ENCODE assay signal across 25 cellular contexts in the genomic region with DNA sequence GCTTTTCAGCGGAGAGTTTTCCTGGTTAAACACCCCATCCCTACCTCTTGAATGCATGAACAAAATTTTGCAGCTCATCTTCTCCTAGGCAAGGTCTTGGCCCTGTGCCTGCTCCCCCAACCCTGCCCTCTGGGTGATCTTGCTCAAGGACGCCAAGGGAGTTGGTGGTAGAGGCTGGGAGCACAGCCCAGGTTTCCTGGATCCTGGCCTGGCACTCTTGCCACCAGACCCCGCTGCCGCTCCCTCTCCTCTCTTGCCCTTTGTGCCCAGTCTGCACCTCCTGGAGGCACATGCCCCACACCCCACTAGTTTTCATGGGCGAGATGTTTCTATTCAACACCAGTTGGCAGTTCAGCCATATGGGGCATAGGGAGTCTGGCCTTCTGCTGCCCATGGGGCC. TPM values are rescaled to one million over a fixed set of nuclear protein-coding genes. Genes with fewer than 3 reads are reported as not detected.
DNase-seq lines count a peak whose midpoint lies in the region; ATAC-seq, FAIRE-seq and TF ChIP-seq lines count a peak whose summit lies in the region.
"Had no signal": no experiment of that assay in that cellular context is flagged by ENCODE, and none has a peak within 500 bp of the region (broad histone marks: within the 10 kb centered on the region; RNA-seq: fewer than 3 reads in every experiment).

No MANE protein-coding gene starts in this region.

- ATAC-seq in heart left ventricle, result peak in 1 of 4 donors; percentile 6
- ATAC-seq in Right ventricle myocardium inferior, result no peak
- ATAC-seq in right cardiac atrium, result no peak
- ATAC-seq in stimulated activated naive CD8-positive, alpha-beta T cell treated with anti-CD3 and anti-CD28 coated beads, Interleukin-15, amount 100 ng/mL, for 72 hours, result no peak
- ATAC-seq: GM12878; natural killer cell treated with Interleukin-12 subunit alpha and Interleukin-12 subunit beta and Interleukin-15 and Interleukin-18, amount 100 ng/mL, for 72 hours; T-helper 17 cell had no signal

- H3K36me3 ChIP-seq in heart left ventricle, result no peaks in the 10 kb centered on the region
- no peaks in the 10 kb centered on the region for H3K36me3 ChIP-seq in small intestine (ENCODE audit: control insufficient read depth in 2 of 2, insufficient read depth in 2 of 2, low read length in 2 of 2)
- H3K36me3 ChIP-seq: BLaER1, transverse colon, WERI-Rb-1 had no signal

- no peak for TF ChIP-seq POLR2A in heart left ventricle (IDR thresholded peaks at IDR 0.05)

- H3K4me3 Mint-ChIP-seq in stimulated activated naive CD8-positive, alpha-beta T cell treated with anti-CD3 and anti-CD28 coated beads, Interleukin-15, amount 100 ng/mL, for 72 hours, result no peak overlapping the region
- H3K4me3 Mint-ChIP-seq: natural killer cell treated with Interleukin-12 subunit alpha and Interleukin-12 subunit beta and Interleukin-15 and Interleukin-18, amount 100 ng/mL, for 72 hours; T-helper 17 cell had no signal

- in situ Hi-C loops in GM13977 (cut with MboI; ENCODE audit: low pct_unique_long_range_greater_than_20kb, low sequenced_read_pairs, unreplicated experiment), result no loop called here

- H3K4me3 ChIP-seq in heart left ventricle (no peak overlapping the region), right cardiac atrium (ENCODE audit: low read length) (no peak overlapping the region), small intestine (ENCODE audit: low read depth in 1 of 2, low read length in 2 of 2) (no peak overlapping the region)
- H3K4me3 ChIP-seq: BLaER1, GM12878, transverse colon had no signal

- intact Hi-C loops in heart left ventricle (cut with DNase I), result loop anchor here in 1 of 10 donors (10.0 kb wide), 1 partner anchor 87 kb away; the partner anchor contains the start of gene MID2
- intact Hi-C loops in Right ventricle myocardium inferior (cut with DNase I), result no loop called here
- intact Hi-C loops in right cardiac atrium (cut with DNase I), result no loop called here

- H3K9me3 Mint-ChIP-seq in stimulated activated naive CD8-positive, alpha-beta T cell treated with anti-CD3 and anti-CD28 coated beads, Interleukin-15, amount 100 ng/mL, for 72 hours, result no peaks in the 10 kb centered on the region
- H3K9me3 Mint-ChIP-seq: natural killer cell treated with Interleukin-12 subunit alpha and Interleukin-12 subunit beta and Interleukin-15 and Interleukin-18, amount 100 ng/mL, for 72 hours had no signal

- H3K27me3 ChIP-seq in heart left ventricle (peaks cover 0 to 5% (median 0%) of the 10 kb centered on the region in 9 donors), right cardiac atrium (ENCODE audit: control insufficient read depth, insufficient read depth) (no peaks in the 10 kb centered on the region), small intestine (ENCODE audit: control insufficient read depth in 2 of 2, insufficient read depth in 2 of 2, low read length in 2 of 2) (no peaks in the 10 kb centered on the region)
- H3K27me3 ChIP-seq: transverse colon had no signal

- no peak overlapping the region for H3K27ac Mint-ChIP-seq in stimulated activated naive CD8-positive, alpha-beta T cell treated with anti-CD3 and anti-CD28 coated beads, Interleukin-15, amount 100 ng/mL, for 72 hours

- no peaks in the 10 kb centered on the region for H3K27me3 Mint-ChIP-seq in stimulated activated naive CD8-positive, alpha-beta T cell treated with anti-CD3 and anti-CD28 coated beads, Interleukin-15, amount 100 ng/mL, for 72 hours
- H3K27me3 Mint-ChIP-seq: natural killer cell treated with Interleukin-12 subunit alpha and Interleukin-12 subunit beta and Interleukin-15 and Interleukin-18, amount 100 ng/mL, for 72 hours; T-helper 17 cell had no signal

- WGBS in heart left ventricle, 4 donors, result 68 to 78% (median 74%) methylated on average over 5 of the region's 5 CpGs
- WGBS in right cardiac atrium, result 76% methylated on average over 5 of the region's 5 CpGs
- 44 to 78% (median 58%) methylated on average over 3 to 5 of the region's 5 CpGs for whole genome bisulfite sequencing in small intestine, 3 donors

- H3K9me3 ChIP-seq in heart left ventricle (no peaks in the 10 kb centered on the region), right cardiac atrium (ENCODE audit: control insufficient read depth, low read length) (no peaks in the 10 kb centered on the region), small intestine (ENCODE audit: control insufficient read depth, low read depth) (no peaks in the 10 kb centered on the region)
- H3K9me3 ChIP-seq: BLaER1, transverse colon had no signal

- peaks cover 47% of the 10 kb centered on the region for H3K4me1 Mint-ChIP-seq in stimulated activated naive CD8-positive, alpha-beta T cell treated with anti-CD3 and anti-CD28 coated beads, Interleukin-15, amount 100 ng/mL, for 72 hours

- TF ChIP-seq CTCF in heart left ventricle (IDR thresholded peaks at IDR 0.05) (peak in 1 of 12 donors; percentile 10), GM13977 (IDR thresholded peaks at IDR 0.05; ENCODE audit: extremely low read depth, insufficient read depth, missing control alignments) (no peak)

- FAIRE-seq in small intestine (lab: Jason Lieb, UNC), result no peak
- FAIRE-seq: D721Med, GM12878, kidney had no signal

- H3K4me1 ChIP-seq in heart left ventricle (peaks cover 7 to 80% (median 44%) of the 10 kb centered on the region in 12 donors), right cardiac atrium (ENCODE audit: control insufficient read depth, insufficient read depth, low read length) (peaks cover 42% of the 10 kb centered on the region), small intestine (ENCODE audit: control insufficient read depth in 2 of 2, insufficient read depth in 1 of 2, low read depth in 1 of 2, low read length in 1 of 2) (peaks cover 0 to 5% of the 10 kb centered on the region in 2 donors)

- H3K27ac ChIP-seq in heart left ventricle, result peak overlapping the region in 10 of 12 donors; percentile 1 to 82 (median 63)
- H3K27ac ChIP-seq in right cardiac atrium (ENCODE audit: low read length), result peak overlapping the region; percentile 53
- H3K27ac ChIP-seq in small intestine (ENCODE audit: low read depth in 1 of 2, low read length in 1 of 2), result peak overlapping the region in 1 of 2 donors; percentile 13
- H3K27ac ChIP-seq: BLaER1, WERI-Rb-1 had no signal

- DNase-seq in heart left ventricle, result peak in 3 of 5 donors; percentile 27 to 66 (median 52)
- no peak for DNase-seq in Right ventricle myocardium inferior (ENCODE audit: missing footprints)
- no peak for DNase-seq in right cardiac atrium
- peak; percentile 42 for DNase-seq in small intestine
- DNase-seq in stimulated activated naive CD8-positive, alpha-beta T cell treated with anti-CD3 and anti-CD28 coated beads, Interleukin-15, amount 100 ng/mL, for 72 hours, result no peak
- DNase-seq in NCI-H2081 (lab: John Stamatoyannopoulos, UW), result no peak
- no peak for DNase-seq in NCI-H1417 (lab: John Stamatoyannopoulos, UW)
- DNase-seq in GM13977 (ENCODE audit: low spot score), result no peak
- DNase-seq: activated CD4-positive, alpha-beta T cell treated with anti-CD3 and anti-CD28 coated beads, Interleukin-2, amount 50 U/mL, for 48 hours; GF-D8; kidney; NCI-H1417 treated with DMSO at 0.1 percent for 48 hours; NCI-H774; T-helper 17 cell; transverse colon; WERI-Rb-1 had no signal

RNA-seq across cellular contexts. Expression of gene TSC22D3, which starts 37.3 kb away (rescaled TPM):
- 100 to 1,000 TPM in 2 of 9 donors, 10 to 100 TPM in 7; 28.0 to 145 (median 30.5) TPM for total RNA-seq in heart left ventricle
- 100 to 1,000 TPM in 1 of 2 donors, 10 to 100 TPM in 1; 41.5 to 113 TPM for polyA plus RNA-seq in heart left ventricle
- 72.0 TPM for total RNA-seq in Right ventricle myocardium inferior
- 100 to 1,000 TPM in 1 of 4 donors, 10 to 100 TPM in 3; 52.6 to 129 (median 71.0) TPM for total RNA-seq in right cardiac atrium
- 104 TPM for polyA plus RNA-seq in right cardiac atrium
- 100 to 1,000 TPM; 117 to 244 (median 123) TPM for polyA plus RNA-seq in small intestine

RNA-seq across cellular contexts. Expression of gene NCBP2L, which starts 39.3 kb away (rescaled TPM):
- total RNA-seq in heart left ventricle (not detected), Right ventricle myocardium inferior (not detected), right cardiac atrium (not detected)
- polyA plus RNA-seq in heart left ventricle (not detected), right cardiac atrium (not detected), small intestine (under 1 TPM in 1 of 3 donors, not detected in 2; 0.10 TPM)
- total RNA-seq: A673; chondrocyte; GM12878; H4; kidney; natural killer cell treated with Interleukin-12 subunit alpha and Interleukin-12 subunit beta and Interleukin-15 and Interleukin-18, amount 100 ng/mL, for 72 hours; posterior vena cava; SK-MEL-5; transverse colon had no signal
- polyA plus RNA-seq: GM12878 had no signal

Comparison
In these comparisons a context has a peak if more than half of its experiments do, and no peak if none do; other contexts are left out.
1. DNase-seq: peak in heart left ventricle (3 of 5) and small intestine (single experiment); none in Right ventricle myocardium inferior (single experiment), right cardiac atrium (0 of 3), stimulated activated naive CD8-positive, alpha-beta T cell treated with anti-CD3 and anti-CD28 coated beads, Interleukin-15, amount 100 ng/mL, for 72 hours (0 of 2), NCI-H2081 (0 of 2), NCI-H1417 (0 of 3) and GM13977 (single experiment).